ENCODE assay signal across 26 cellular contexts in genomic region chr5:104932431-104932830, GRCh38.
"Had no signal": no experiment of that assay in that cellular context is flagged by ENCODE, and none has a peak within 500 bp of the region (broad histone marks: within the 10 kb centered on the region; RNA-seq: fewer than 3 reads in every experiment).

No MANE protein-coding gene starts in this region.

- H3K27me3 ChIP-seq: adrenal gland, body of pancreas, colonic mucosa, neutrophil, right lobe of liver, tibial nerve had no signal

- H3K27ac Mint-ChIP-seq: activated naive CD8-positive, alpha-beta T cell treated with anti-CD3 and anti-CD28 coated beads for 36 hours; natural killer cell treated with Interleukin-12 subunit alpha and Interleukin-12 subunit beta and Interleukin-15 and Interleukin-18, amount 100 ng/mL, for 72 hours; progenitor cell of endocrine pancreas; T-helper 2 cell treated with Interferon-gamma antibody and Interleukin-4, amounts not matched to agents 5 μg/mL and 100 μg/mL, for 36 hours had no signal

- H3K27ac ChIP-seq: adrenal gland, body of pancreas, colonic mucosa, left ventricle myocardium inferior, neutrophil, right lobe of liver, tibial nerve had no signal

- H3K36me3 Mint-ChIP-seq: activated naive CD8-positive, alpha-beta T cell treated with anti-CD3 and anti-CD28 coated beads for 36 hours; natural killer cell treated with Interleukin-12 subunit alpha and Interleukin-12 subunit beta and Interleukin-15 and Interleukin-18, amount 100 ng/mL, for 72 hours had no signal

- H3K36me3 ChIP-seq: adrenal gland, colonic mucosa, left ventricle myocardium inferior, neutrophil, right lobe of liver, tibial nerve had no signal

- H3K27me3 Mint-ChIP-seq: activated naive CD8-positive, alpha-beta T cell treated with anti-CD3 and anti-CD28 coated beads for 36 hours; natural killer cell treated with Interleukin-12 subunit alpha and Interleukin-12 subunit beta and Interleukin-15 and Interleukin-18, amount 100 ng/mL, for 72 hours; progenitor cell of endocrine pancreas had no signal

- H3K4me3 Mint-ChIP-seq: activated naive CD8-positive, alpha-beta T cell treated with anti-CD3 and anti-CD28 coated beads for 36 hours; natural killer cell treated with Interleukin-12 subunit alpha and Interleukin-12 subunit beta and Interleukin-15 and Interleukin-18, amount 100 ng/mL, for 72 hours; T-helper 2 cell treated with Interferon-gamma antibody and Interleukin-4, amounts not matched to agents 5 μg/mL and 100 μg/mL, for 36 hours had no signal

- H3K4me3 ChIP-seq: adrenal gland, body of pancreas, colonic mucosa, left ventricle myocardium inferior, lung, mucosa of descending colon, right lobe of liver, tibial nerve had no signal

- H3K9me3 ChIP-seq: adrenal gland, body of pancreas, colonic mucosa, neutrophil, right lobe of liver had no signal

- H3K4me1 Mint-ChIP-seq: activated naive CD8-positive, alpha-beta T cell treated with anti-CD3 and anti-CD28 coated beads for 36 hours had no signal

- H3K4me1 ChIP-seq: adrenal gland, body of pancreas, colonic mucosa, left ventricle myocardium inferior, right lobe of liver, tibial nerve had no signal

- DNase-seq: activated CD4-positive, alpha-beta T cell treated with anti-CD3 and anti-CD28 coated beads for 4 hours; activated CD4-positive, alpha-beta T cell treated with anti-CD3 and anti-CD28 coated beads, Interleukin-2, amount 50 U/mL, for 4 hours; activated CD4-positive, CD25-positive, alpha-beta regulatory T cell; activated CD8-positive, alpha-beta memory T cell treated with anti-CD3 and anti-CD28 coated beads for 24 hours; activated effector memory CD4-positive, alpha-beta T cell treated with Interleukin-2 at 50 U/mL for 16 hours; activated naive CD4-positive, alpha-beta T cell treated with Interleukin-2 at 50 U/mL for 16 hours; activated naive CD8-positive, alpha-beta T cell treated with anti-CD3 and anti-CD28 coated beads for 36 hours; adrenal gland; aorta; body of pancreas; colonic mucosa; effector CD8-positive, alpha-beta T cell; hippocampal formation; islet precursor cell; left ventricle myocardium inferior; mucosa of descending colon; right lobe of liver; stimulated activated CD4-positive, alpha-beta T cell treated with anti-CD3 and anti-CD28 coated beads, Interleukin-2, amount 100 ng/mL, for 48 hours; stimulated activated naive CD4-positive, alpha-beta T cell treated with Interleukin-2 at 50 U/mL for 16 hours; T-helper 1 cell had no signal
